In genomic region chr16:56140645-56141044, GRCh38 we compare ENCODE assay signal across 11 cellular contexts.
"Had no signal": no experiment of that assay in that cellular context is flagged by ENCODE, and none has a peak within 500 bp of the region (broad histone marks: within the 10 kb centered on the region; RNA-seq: fewer than 3 reads in every experiment).

No MANE protein-coding gene starts in this region.

- FAIRE-seq: H1, H54 had no signal

- H3K4me2 ChIP-seq: GM23338 had no signal

- H3K9me3 Mint-ChIP-seq: GM23338, HFFc6 had no signal

- H2AFZ ChIP-seq: GM23248, GM23338 had no signal

- H3K27ac Mint-ChIP-seq: GM23338, H9, HFFc6 had no signal

- H3K9ac ChIP-seq: GM23248 had no signal

- ATAC-seq: GM23338, HCT116 had no signal

- H3K36me3 ChIP-seq: HAP-1 had no signal

- H3K4me1 ChIP-seq: HAP-1 had no signal

- DNase-seq: GM23248, GOT3, H7, H9, HCEC 1CT, HFFc6 had no signal

- H3K9me3 ChIP-seq: HAP-1 had no signal

- H3K27ac ChIP-seq: GM23248 had no signal

- H3K4me3 Mint-ChIP-seq: GM23338, H9, HFFc6 had no signal

- H3K4me3 ChIP-seq: GM23248, GM23338, HAP-1 had no signal
